In the genomic region with DNA sequence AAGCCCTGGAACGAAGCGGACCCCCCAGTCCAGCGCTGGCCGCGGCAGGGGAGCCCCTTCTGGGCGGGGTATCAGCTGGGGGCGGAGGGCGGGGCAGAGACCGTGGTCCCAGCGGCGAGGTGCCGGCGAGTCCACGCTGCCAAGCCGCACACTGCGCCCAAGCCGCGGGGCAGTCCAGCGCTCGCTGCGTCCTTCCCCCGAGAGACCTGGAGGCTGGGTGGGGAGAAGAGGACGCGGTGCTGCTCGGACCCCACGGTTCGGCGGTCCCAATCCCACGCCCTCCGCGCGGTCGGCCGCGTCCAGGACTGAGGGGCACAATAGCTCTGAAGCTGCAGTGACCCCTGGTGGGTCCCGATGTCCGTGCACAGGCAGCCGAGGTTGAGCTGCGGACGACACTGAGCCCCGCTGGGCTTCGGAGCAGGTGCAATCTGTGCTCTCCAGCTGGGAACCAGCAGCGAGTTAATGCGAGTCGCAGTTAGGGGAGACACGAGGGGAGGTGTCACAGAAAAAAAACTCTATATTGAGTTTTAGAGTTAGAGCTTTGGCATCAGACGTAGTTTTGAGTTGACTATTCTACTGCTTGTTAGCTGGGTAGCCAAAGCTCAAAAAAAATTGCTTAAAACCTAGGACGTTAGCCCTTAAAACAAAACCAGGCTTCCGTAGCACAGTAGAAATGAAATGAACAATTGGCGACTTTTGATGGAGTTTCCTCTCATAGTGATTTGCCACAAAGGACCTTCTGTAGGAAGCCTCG, we compare ENCODE assay signal across 1 cellular context.
TF ChIP-seq lines count a peak whose summit lies in the region.

No MANE protein-coding gene starts in this region.

TF ChIP-seq in K562, 482 proteins besides CTCF, POLR2A, EP300 and RAD21 (continued from another document and continues in another):
- TF ChIP-seq, protein P1, sequence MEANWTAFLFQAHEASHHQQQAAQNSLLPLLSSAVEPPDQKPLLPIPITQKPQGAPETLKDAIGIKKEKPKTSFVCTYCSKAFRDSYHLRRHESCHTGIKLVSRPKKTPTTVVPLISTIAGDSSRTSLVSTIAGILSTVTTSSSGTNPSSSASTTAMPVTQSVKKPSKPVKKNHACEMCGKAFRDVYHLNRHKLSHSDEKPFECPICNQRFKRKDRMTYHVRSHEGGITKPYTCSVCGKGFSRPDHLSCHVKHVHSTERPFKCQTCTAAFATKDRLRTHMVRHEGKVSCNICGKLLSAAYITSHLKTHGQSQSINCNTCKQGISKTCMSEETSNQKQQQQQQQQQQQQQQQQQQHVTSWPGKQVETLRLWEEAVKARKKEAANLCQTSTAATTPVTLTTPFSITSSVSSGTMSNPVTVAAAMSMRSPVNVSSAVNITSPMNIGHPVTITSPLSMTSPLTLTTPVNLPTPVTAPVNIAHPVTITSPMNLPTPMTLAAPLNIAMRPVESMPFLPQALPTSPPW (CRISPR knock-in tag; IDR thresholded peaks at IDR 0.05) = 0 out of 2 replicates have a peak, but pooled peaks have one; percentile 5
- TF ChIP-seq YBX1 (IDR thresholded peaks at IDR 0.05) (no peak), MAZ (CRISPR knock-in tag; conservative IDR thresholded peaks at IDR 0.05 in 1 of 2, IDR thresholded peaks at IDR 0.05 in 1 of 2) (peak in 1 of 2 experiments; percentile 35; a peak in 1 of 4 replicates), CBFA2T3 (IDR thresholded peaks at IDR 0.05) (peak; percentile 10; the same call in 1 of the 2 replicates), JUN (IDR thresholded peaks at IDR 0.05; ENCODE audit: borderline replicate concordance, low read depth, low read length) (no peak), JUN (CRISPR knock-in tag; IDR thresholded peaks at IDR 0.05; ENCODE audit: borderline replicate concordance) (no peak), TEAD4 (IDR thresholded peaks at IDR 0.05; ENCODE audit: low read length) (no peak), TEAD4 (CRISPR knock-in tag; IDR thresholded peaks at IDR 0.05; ENCODE audit: borderline replicate concordance) (peak; percentile 68; the same call in 1 of the 2 replicates), HDAC1 (IDR thresholded peaks at IDR 0.05) (peak in 1 of 2 experiments; percentile 31; a peak in 1 of 4 replicates), ASH1L (IDR thresholded peaks at IDR 0.05; ENCODE audit: borderline replicate concordance, low read depth, partially characterized antibody) (no peak), ID3 (CRISPR knock-in tag; IDR thresholded peaks at IDR 0.05) (no peak), ID3 (tag; IDR thresholded peaks at IDR 0.05) (no peak), C11orf30 (IDR thresholded peaks at IDR 0.05; ENCODE audit: low read depth) (no peak), RERE (CRISPR knock-in tag; IDR thresholded peaks at IDR 0.05; ENCODE audit: borderline replicate concordance) (peak; percentile 91; the same call in 1 of the 2 replicates), TEAD1 (CRISPR knock-in tag; IDR thresholded peaks at IDR 0.05) (peak in 1 of 2 experiments; percentile 45; a peak in 1 of 4 replicates), RCOR1 (IDR thresholded peaks at IDR 0.05; ENCODE audit: borderline replicate concordance in 1 of 2, low read depth in 2 of 2, low read length in 2 of 2) (0 out of 4 replicates have a peak, but pooled peaks of 1 of the 2 experiments have one; percentile 14), TGIF2 (CRISPR knock-in tag; IDR thresholded peaks at IDR 0.05) (0 out of 2 replicates have a peak, but pooled peaks have one; percentile 31), PHF8 (IDR thresholded peaks at IDR 0.05; ENCODE audit: borderline replicate concordance, low read length) (peak; percentile 28; the same call in 1 of the 2 replicates), KAT7 (CRISPR knock-in tag; IDR thresholded peaks at IDR 0.05; ENCODE audit: borderline replicate concordance) (peak; percentile 88; the same call in 1 of the 2 replicates), SP1 (CRISPR knock-in tag; IDR thresholded peaks at IDR 0.05) (peak; percentile 33; the same call in 1 of the 2 replicates), POLR3A (IDR thresholded peaks at IDR 0.05; ENCODE audit: borderline replicate concordance, extremely low read depth, insufficient read depth, insufficient read length) (no peak), TSHZ1 (CRISPR knock-in tag; IDR thresholded peaks at IDR 0.05) (no peak), MIER1 (IDR thresholded peaks at IDR 0.05; ENCODE audit: low read depth) (no peak), STAG1 (CRISPR knock-in tag; IDR thresholded peaks at IDR 0.05; ENCODE audit: borderline replicate concordance) (peak; percentile 75; the same call in 1 of the 2 replicates), PCBP1 (IDR thresholded peaks at IDR 0.05; ENCODE audit: low read depth, low read length, poor library complexity, severe bottlenecking) (peak; percentile 23), GABPB1 (CRISPR knock-in tag; IDR thresholded peaks at IDR 0.05) (peak; percentile 50; the same call in 1 of the 2 replicates), ARID2 (IDR thresholded peaks at IDR 0.05) (peak; percentile 64; the same call in 1 of the 2 replicates), NR2C1 (IDR thresholded peaks at IDR 0.05) (no peak), NR2C1 (tag; IDR thresholded peaks at IDR 0.05) (no peak), CREM (IDR thresholded peaks at IDR 0.05; ENCODE audit: low read depth) (0 out of 2 replicates have a peak, but pooled peaks have one; percentile 15), FOXM1 (IDR thresholded peaks at IDR 0.05; ENCODE audit: low read depth) (no peak), FOXM1 (CRISPR knock-in tag; IDR thresholded peaks at IDR 0.05; ENCODE audit: low read depth) (0 out of 2 replicates have a peak, but pooled peaks have one; percentile 34)
- TF ChIP-seq, protein P2, sequence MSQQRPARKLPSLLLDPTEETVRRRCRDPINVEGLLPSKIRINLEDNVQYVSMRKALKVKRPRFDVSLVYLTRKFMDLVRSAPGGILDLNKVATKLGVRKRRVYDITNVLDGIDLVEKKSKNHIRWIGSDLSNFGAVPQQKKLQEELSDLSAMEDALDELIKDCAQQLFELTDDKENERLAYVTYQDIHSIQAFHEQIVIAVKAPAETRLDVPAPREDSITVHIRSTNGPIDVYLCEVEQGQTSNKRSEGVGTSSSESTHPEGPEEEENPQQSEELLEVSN (IDR thresholded peaks at IDR 0.05; ENCODE audit: borderline replicate concordance in 1 of 2, extremely low read depth in 1 of 2, insufficient read depth in 1 of 2, insufficient read length in 1 of 2, low read depth in 1 of 2, low read length in 1 of 2, poor library complexity in 1 of 2, severe bottlenecking in 1 of 2) = peak in 1 of 2 experiments; percentile 2
- TF ChIP-seq, protein P3, sequence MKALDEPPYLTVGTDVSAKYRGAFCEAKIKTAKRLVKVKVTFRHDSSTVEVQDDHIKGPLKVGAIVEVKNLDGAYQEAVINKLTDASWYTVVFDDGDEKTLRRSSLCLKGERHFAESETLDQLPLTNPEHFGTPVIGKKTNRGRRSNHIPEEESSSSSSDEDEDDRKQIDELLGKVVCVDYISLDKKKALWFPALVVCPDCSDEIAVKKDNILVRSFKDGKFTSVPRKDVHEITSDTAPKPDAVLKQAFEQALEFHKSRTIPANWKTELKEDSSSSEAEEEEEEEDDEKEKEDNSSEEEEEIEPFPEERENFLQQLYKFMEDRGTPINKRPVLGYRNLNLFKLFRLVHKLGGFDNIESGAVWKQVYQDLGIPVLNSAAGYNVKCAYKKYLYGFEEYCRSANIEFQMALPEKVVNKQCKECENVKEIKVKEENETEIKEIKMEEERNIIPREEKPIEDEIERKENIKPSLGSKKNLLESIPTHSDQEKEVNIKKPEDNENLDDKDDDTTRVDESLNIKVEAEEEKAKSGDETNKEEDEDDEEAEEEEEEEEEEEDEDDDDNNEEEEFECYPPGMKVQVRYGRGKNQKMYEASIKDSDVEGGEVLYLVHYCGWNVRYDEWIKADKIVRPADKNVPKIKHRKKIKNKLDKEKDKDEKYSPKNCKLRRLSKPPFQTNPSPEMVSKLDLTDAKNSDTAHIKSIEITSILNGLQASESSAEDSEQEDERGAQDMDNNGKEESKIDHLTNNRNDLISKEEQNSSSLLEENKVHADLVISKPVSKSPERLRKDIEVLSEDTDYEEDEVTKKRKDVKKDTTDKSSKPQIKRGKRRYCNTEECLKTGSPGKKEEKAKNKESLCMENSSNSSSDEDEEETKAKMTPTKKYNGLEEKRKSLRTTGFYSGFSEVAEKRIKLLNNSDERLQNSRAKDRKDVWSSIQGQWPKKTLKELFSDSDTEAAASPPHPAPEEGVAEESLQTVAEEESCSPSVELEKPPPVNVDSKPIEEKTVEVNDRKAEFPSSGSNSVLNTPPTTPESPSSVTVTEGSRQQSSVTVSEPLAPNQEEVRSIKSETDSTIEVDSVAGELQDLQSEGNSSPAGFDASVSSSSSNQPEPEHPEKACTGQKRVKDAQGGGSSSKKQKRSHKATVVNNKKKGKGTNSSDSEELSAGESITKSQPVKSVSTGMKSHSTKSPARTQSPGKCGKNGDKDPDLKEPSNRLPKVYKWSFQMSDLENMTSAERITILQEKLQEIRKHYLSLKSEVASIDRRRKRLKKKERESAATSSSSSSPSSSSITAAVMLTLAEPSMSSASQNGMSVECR (CRISPR knock-in tag; IDR thresholded peaks at IDR 0.05) = peak; percentile 71
- TF ChIP-seq, protein P4, sequence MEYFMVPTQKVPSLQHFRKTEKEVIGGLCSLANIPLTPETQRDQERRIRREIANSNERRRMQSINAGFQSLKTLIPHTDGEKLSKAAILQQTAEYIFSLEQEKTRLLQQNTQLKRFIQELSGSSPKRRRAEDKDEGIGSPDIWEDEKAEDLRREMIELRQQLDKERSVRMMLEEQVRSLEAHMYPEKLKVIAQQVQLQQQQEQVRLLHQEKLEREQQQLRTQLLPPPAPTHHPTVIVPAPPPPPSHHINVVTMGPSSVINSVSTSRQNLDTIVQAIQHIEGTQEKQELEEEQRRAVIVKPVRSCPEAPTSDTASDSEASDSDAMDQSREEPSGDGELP (CRISPR knock-in tag; IDR thresholded peaks at IDR 0.05; ENCODE audit: borderline replicate concordance) = peak; percentile 82
